In the genomic region with DNA sequence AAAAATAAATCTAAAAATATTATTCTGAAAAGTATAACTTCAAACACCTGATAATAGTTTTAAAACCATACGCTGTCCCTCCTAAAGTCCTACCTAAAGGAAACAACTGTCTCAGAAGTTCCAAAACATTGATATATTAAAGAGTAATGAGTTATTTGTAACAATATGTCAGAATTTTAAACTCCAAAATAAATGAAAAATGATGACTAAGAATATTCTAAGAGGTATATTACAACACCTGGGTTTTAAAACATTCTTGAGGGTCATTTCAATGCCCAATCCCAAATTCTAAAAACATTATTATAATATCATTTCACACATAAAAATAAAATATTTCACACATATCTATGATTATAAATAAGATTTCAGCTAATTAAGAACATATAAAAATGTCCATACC, we compare ENCODE assay signal across 18 cellular contexts. TPM values are rescaled to one million over a fixed set of nuclear protein-coding genes. Genes with fewer than 3 reads are reported as not detected.
DNase-seq lines count a peak whose midpoint lies in the region; ATAC-seq, FAIRE-seq and TF ChIP-seq lines count a peak whose summit lies in the region.
"Had no signal": no experiment of that assay in that cellular context is flagged by ENCODE, and none has a peak within 500 bp of the region (broad histone marks: within the 10 kb centered on the region; RNA-seq: fewer than 3 reads in every experiment).

No MANE protein-coding gene starts in this region.

- ATAC-seq in IMR-90 (ENCODE audit: low read depth) (no peak), HG02885 (IDR thresholded peaks at IDR 0.05; ENCODE audit: poor library complexity, unreplicated experiment) (no peak)
- ATAC-seq: GM23338 had no signal

- no peak overlapping the region for H3K56ac ChIP-seq in IMR-90 (ENCODE audit: extremely low read depth, insufficient read depth, low read length)

- dilution Hi-C loops in IMR-90 (cut with HindIII; ENCODE audit: low sequenced_read_pairs, unreplicated experiment), result no loop called here

- H2AK5ac ChIP-seq in IMR-90 (ENCODE audit: low read depth, low read length), result no peak overlapping the region

- FAIRE-seq in A204.1 (lab: Jason Lieb, UNC) (peak; percentile 21), frontal cortex (lab: Jason Lieb, UNC) (peak; percentile 58), small intestine (lab: Jason Lieb, UNC) (peak; percentile 49)
- FAIRE-seq: D721Med, H54 had no signal

- in situ Hi-C loops in IMR-90 (cut with MboI; ENCODE audit: low sequenced_read_pairs), result no loop called here

- no peak overlapping the region for H3K9ac ChIP-seq in IMR-90 (ENCODE audit: low read depth, low read length)

- no TSS peak for BruUV-seq in IMR-90 (replicated peaks; lab: Mats Ljungman, UMichigan)

- H3K9me1 ChIP-seq in IMR-90 (ENCODE audit: insufficient read depth, low read length), result 0 out of 2 replicates have a peak, but pooled peaks cover 3% of the 10 kb centered on the region

- H3K27me3 ChIP-seq in IMR-90 (ENCODE audit: control insufficient read depth, insufficient read depth, low read length), result no peaks in the 10 kb centered on the region
- no peaks in the 10 kb centered on the region for H3K27me3 ChIP-seq in small intestine (ENCODE audit: control insufficient read depth in 2 of 2, insufficient read depth in 2 of 2, low read length in 2 of 2)
- H3K27me3 ChIP-seq in vagina, result no peaks in the 10 kb centered on the region

- H3K79me1 ChIP-seq in IMR-90 (ENCODE audit: low read depth in 1 of 2, low read length in 2 of 2), result peaks cover 5 to 20% of the 10 kb centered on the region in 2 experiments

- no peak overlapping the region for H2BK20ac ChIP-seq in IMR-90 (ENCODE audit: low read depth, low read length)

- no peak for TF ChIP-seq POLR2A in IMR-90 (IDR thresholded peaks at IDR 0.05; ENCODE audit: low read depth, low read length)
- no peak for TF ChIP-seq POLR2A in vagina (IDR thresholded peaks at IDR 0.05)

- H2BK15ac ChIP-seq in IMR-90 (ENCODE audit: low read depth, low read length), result no peak overlapping the region

- H3K23ac ChIP-seq in IMR-90 (ENCODE audit: low read depth, low read length), result no peak overlapping the region

- peaks cover 4% of the 10 kb centered on the region for H3K4me1 ChIP-seq in IMR-90 (ENCODE audit: control insufficient read depth, insufficient read depth, low read length)
- H3K4me1 ChIP-seq in small intestine (ENCODE audit: control insufficient read depth in 2 of 2, insufficient read depth in 1 of 2, low read depth in 1 of 2, low read length in 1 of 2), result no peaks in the 10 kb centered on the region
- H3K4me1 ChIP-seq in vagina, result peaks cover 13% of the 10 kb centered on the region

- POLR2A ChIA-PET in IMR-90 (lab: Charles Lee; ENCODE audit: unreplicated experiment), result no interaction called here

- intact Hi-C loops in IMR-90 (cut with micrococcal nuclease) (no loop called here), vagina (cut with DNase I) (no loop called here)

- H3K4me3 ChIP-seq in IMR-90 (ENCODE audit: insufficient read depth, low read depth, low read length) (no peak overlapping the region), small intestine (ENCODE audit: low read depth in 1 of 2, low read length in 2 of 2) (no peak overlapping the region), vagina (no peak overlapping the region)
- H3K4me3 ChIP-seq: GM23338 had no signal

- H3K14ac ChIP-seq in IMR-90 (replicated peaks; ENCODE audit: low read depth, low read length), result no peak overlapping the region

- H2BK5ac ChIP-seq in IMR-90 (ENCODE audit: low read depth, low read length, poor library complexity, severe bottlenecking), result no peak overlapping the region

- no peak overlapping the region for H4K91ac ChIP-seq in IMR-90 (ENCODE audit: insufficient read depth, low read depth, low read length)

- peaks cover 3% of the 10 kb centered on the region; the same call in 1 of the 2 replicates for H4K20me1 ChIP-seq in IMR-90 (ENCODE audit: insufficient read depth, low read length)

- TF ChIP-seq CTCF in IMR-90 (conservative IDR thresholded peaks at IDR 0.05; ENCODE audit: low read depth, low read length) (no peak), vagina (IDR thresholded peaks at IDR 0.05) (no peak)

- H2AFZ ChIP-seq in IMR-90 (replicated peaks; ENCODE audit: low read length, poor library complexity), result no peak overlapping the region
- H2AFZ ChIP-seq: GM23338 had no signal

- H2AK9ac ChIP-seq in IMR-90 (replicated peaks; ENCODE audit: low read depth, low read length, poor library complexity), result no peak overlapping the region

- no peak overlapping the region for H4K8ac ChIP-seq in IMR-90 (ENCODE audit: low read depth in 2 of 2, low read length in 2 of 2)

- no peak for TF ChIP-seq RAD21 in IMR-90 (IDR thresholded peaks at IDR 0.05; ENCODE audit: low read length)

- CTCF ChIA-PET in IMR-90 (lab: Yijun Ruan, JAX), result interaction anchor here (1.1 kb wide), 1 partner anchor 8 kb away, joined by 3 read pairs; no protein-coding TSS in a partner anchor

- no peak overlapping the region for H3K27ac ChIP-seq in IMR-90 (ENCODE audit: insufficient read depth, low read length)
- no peak overlapping the region for H3K27ac ChIP-seq in small intestine (ENCODE audit: low read depth in 1 of 2, low read length in 1 of 2)
- H3K27ac ChIP-seq in vagina, result no peak overlapping the region
- H3K27ac ChIP-seq: C4-2B, HL-60 had no signal

- no peak overlapping the region for H3K4me2 ChIP-seq in IMR-90 (ENCODE audit: low read depth, low read length)
- H3K4me2 ChIP-seq: GM23338 had no signal

- H3K18ac ChIP-seq in IMR-90 (ENCODE audit: low read depth, low read length), result no peak overlapping the region

- WGBS in IMR-90 (ENCODE audit: extremely low coverage in 2 of 2, insufficient read length in 1 of 2), 2 experiments, result no CpG with 5 or more reads among the region's 1 CpG
- WGBS in small intestine, 3 donors, result 100% methylated on average over 1 of the region's 1 CpG

- no peaks in the 10 kb centered on the region for H3K9me3 ChIP-seq in IMR-90 (ENCODE audit: control insufficient read depth, insufficient read depth, low read length)
- H3K9me3 ChIP-seq in small intestine (ENCODE audit: control insufficient read depth, low read depth), result no peaks in the 10 kb centered on the region
- no peaks in the 10 kb centered on the region for H3K9me3 ChIP-seq in vagina
- H3K9me3 ChIP-seq: Caco-2 had no signal

- H3K4ac ChIP-seq in IMR-90 (ENCODE audit: low read depth, low read length), result no peak overlapping the region

- no peak overlapping the region for H4K5ac ChIP-seq in IMR-90 (ENCODE audit: low read depth, low read length)

- H2BK120ac ChIP-seq in IMR-90 (ENCODE audit: low read depth, low read length), result no peak overlapping the region

- H3K36me3 ChIP-seq in IMR-90 (ENCODE audit: control insufficient read depth, insufficient read depth, low read length) (peaks cover 8% of the 10 kb centered on the region), small intestine (ENCODE audit: control insufficient read depth in 2 of 2, insufficient read depth in 2 of 2, low read length in 2 of 2) (peaks cover 3 to 6% of the 10 kb centered on the region in 2 donors), vagina (peaks cover 0 to 47% of the 10 kb centered on the region in 2 donors)

- DNase-seq in IMR-90, result no peak
- DNase-seq in frontal cortex (ENCODE audit: low spot score in 2 of 2), result no peak
- no peak for DNase-seq in small intestine
- DNase-seq in T-helper 2 cell, result no peak
- DNase-seq in vagina (ENCODE audit: extremely low spot score in 2 of 2), result no peak
- DNase-seq: 8988T; ACHN; Caco-2; CD4-positive, alpha-beta T cell; GF-D8; HCEC 1CT had no signal

TF ChIP-seq in IMR-90, 13 proteins besides CTCF, POLR2A, EP300 and RAD21:
- TF ChIP-seq RFX5 (IDR thresholded peaks at IDR 0.05; ENCODE audit: low read depth, low read length), result no peak
- TF ChIP-seq MAFK (IDR thresholded peaks at IDR 0.05; ENCODE audit: low read depth, low read length), result peak; percentile 61; the same call in 1 of the 2 replicates

RNA-seq across cellular contexts. Expression of a gene that starts 20.2 kb away (rescaled TPM):
- total RNA-seq in IMR-90 (2012; rRNA removed), result 63.4 and 80.3 TPM in 2 replicates
- polyA plus RNA-seq in IMR-90 (2012; rRNA removed), result 21.8 and 23.1 TPM in 2 replicates
- polyA plus RNA-seq in IMR-90 (2012; cell fraction: cytosol; rRNA removed), result 6.2 and 15.3 TPM in 2 replicates
- 12.6 and 60.0 TPM in 2 replicates for polyA plus RNA-seq in IMR-90 (2012; cell fraction: nucleus; rRNA removed; ENCODE audit: low replicate concordance)
- total RNA-seq in frontal cortex, result 704 TPM
- polyA plus RNA-seq in small intestine, result 10 to 100 TPM in 1 of 3 donors, 1 to 10 TPM in 2; 4.6 to 15.2 (median 6.9) TPM
- total RNA-seq in vagina, result 67.8 TPM
